24 cellular contexts compared by ENCODE assay signal in the genomic region with DNA sequence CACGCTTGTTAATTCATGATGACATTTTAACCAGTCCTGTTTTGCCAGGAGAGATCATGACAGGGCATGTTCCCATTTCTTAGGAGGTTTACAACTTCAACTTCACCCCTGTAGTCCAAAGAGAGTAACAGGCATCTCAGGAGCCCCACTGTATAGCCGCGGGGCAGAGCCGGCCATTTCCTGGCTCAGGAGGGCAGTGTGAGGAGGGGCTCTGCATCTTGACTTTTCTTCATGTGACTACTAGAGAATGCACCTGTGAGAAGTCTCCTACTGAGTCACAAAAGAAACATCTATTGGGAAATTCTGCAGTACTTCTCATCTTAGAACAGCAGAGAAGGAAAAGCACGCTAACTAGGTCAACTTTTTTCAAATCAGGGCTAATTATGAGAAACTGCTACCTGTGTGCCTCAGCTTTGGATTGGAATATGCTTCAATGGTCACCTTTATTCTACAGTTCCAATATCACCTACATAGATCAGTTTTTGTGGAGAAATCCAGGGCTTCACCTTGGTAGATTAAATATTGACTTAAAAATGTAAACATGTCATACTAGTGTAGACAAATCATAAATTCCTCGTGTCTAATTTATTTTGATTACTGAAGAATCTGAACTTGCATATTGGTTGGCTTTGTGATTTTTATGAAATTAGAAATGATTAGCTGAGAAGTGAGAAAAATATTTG. TPM values are rescaled to one million over a fixed set of nuclear protein-coding genes. Genes with fewer than 3 reads are reported as not detected.
DNase-seq lines count a peak whose midpoint lies in the region; ATAC-seq and TF ChIP-seq lines count a peak whose summit lies in the region.
"Had no signal": no experiment of that assay in that cellular context is flagged by ENCODE, and none has a peak within 500 bp of the region (broad histone marks: within the 10 kb centered on the region; RNA-seq: fewer than 3 reads in every experiment).

No MANE protein-coding gene starts in this region.

- TF ChIP-seq CTCF in DND-41 (IDR thresholded peaks at IDR 0.05; ENCODE audit: borderline replicate concordance, extremely low read depth, low read length, poor library complexity, severe bottlenecking) (no peak), endodermal cell (conservative IDR thresholded peaks at IDR 0.05) (no peak)

- H3K27me3 Mint-ChIP-seq in endodermal cell (ENCODE audit: insufficient read depth) = no peaks in the 10 kb centered on the region

- H3K9ac ChIP-seq in DND-41 (ENCODE audit: low read depth, low read length) (no peak overlapping the region), NT2/D1 (ENCODE audit: insufficient read length, low read depth) (no peak overlapping the region), endodermal cell (ENCODE audit: extremely low read depth, low read length, poor library complexity, severe bottlenecking) (no peak overlapping the region)

- H3K79me2 ChIP-seq in DND-41 (ENCODE audit: insufficient read depth, low read length) = no peaks in the 10 kb centered on the region

- no peaks in the 10 kb centered on the region for H3K27me3 ChIP-seq in DND-41 (ENCODE audit: insufficient read depth, low read length, poor library complexity)
- H3K27me3 ChIP-seq in NT2/D1 (ENCODE audit: insufficient read depth, insufficient read length) = no peaks in the 10 kb centered on the region
- no peaks in the 10 kb centered on the region for H3K27me3 ChIP-seq in endodermal cell (ENCODE audit: control insufficient read depth, insufficient read depth, low read length, poor library complexity, severe bottlenecking)
- H3K27me3 ChIP-seq: right atrium auricular region had no signal

- H3K27ac ChIP-seq in DND-41 (ENCODE audit: low read length) = no peak overlapping the region
- H3K27ac ChIP-seq in endodermal cell (ENCODE audit: low read depth, low read length) = no peak overlapping the region
- H3K27ac ChIP-seq: colonic mucosa, right atrium auricular region had no signal

- no peak overlapping the region for H3K27ac Mint-ChIP-seq in endodermal cell
- H3K27ac Mint-ChIP-seq: activated CD4-positive, alpha-beta T cell treated with anti-CD3 and anti-CD28 coated beads for 36 hours; activated CD8-positive, alpha-beta memory T cell treated with anti-CD3 and anti-CD28 coated beads, Interleukin-2, amount 10 ng/mL, durations not matched to agents 7 days and 5 days; activated naive CD8-positive, alpha-beta T cell treated with anti-CD3 and anti-CD28 coated beads for 36 hours; CD4-positive, CD25-positive, alpha-beta regulatory T cell had no signal

- no peaks in the 10 kb centered on the region for H4K20me1 ChIP-seq in DND-41 (ENCODE audit: insufficient read depth, low read length)

- H3K4me3 Mint-ChIP-seq in endodermal cell = no peak overlapping the region
- H3K4me3 Mint-ChIP-seq: activated CD4-positive, alpha-beta T cell treated with anti-CD3 and anti-CD28 coated beads for 36 hours; activated CD8-positive, alpha-beta memory T cell treated with anti-CD3 and anti-CD28 coated beads, Interleukin-2, amount 10 ng/mL, durations not matched to agents 7 days and 5 days; activated naive CD8-positive, alpha-beta T cell treated with anti-CD3 and anti-CD28 coated beads for 36 hours; CD4-positive, CD25-positive, alpha-beta regulatory T cell had no signal

- TF ChIP-seq POLR2A in erythroblast (IDR thresholded peaks at IDR 0.05; ENCODE audit: low read length) = no peak

- WGBS in endodermal cell (ENCODE audit: insufficient coverage in 1 of 2, insufficient read length in 1 of 2), 2 experiments = 66 to 76% methylated on average over 5 to 6 of the region's 6 CpGs

- H3K36me3 ChIP-seq in DND-41 (ENCODE audit: insufficient read depth, low read length) = no peaks in the 10 kb centered on the region
- no peaks in the 10 kb centered on the region for H3K36me3 ChIP-seq in NT2/D1 (ENCODE audit: insufficient read depth, insufficient read length, low read length)
- H3K36me3 ChIP-seq in endodermal cell (ENCODE audit: control insufficient read depth, insufficient read depth, low read length) = no peaks in the 10 kb centered on the region
- H3K36me3 ChIP-seq: colonic mucosa, right atrium auricular region had no signal

- 0 out of 3 replicates have a peak, but pooled peaks have one; percentile 33 for ATAC-seq in DND-41 (ENCODE audit: insufficient read depth, low read depth)
- ATAC-seq: activated CD4-positive, alpha-beta T cell treated with anti-CD3 and anti-CD28 coated beads for 36 hours; activated CD8-positive, alpha-beta memory T cell treated with anti-CD3 and anti-CD28 coated beads, Interleukin-2, amount 10 ng/mL, durations not matched to agents 7 days and 5 days; left ventricle myocardium superior; Panc1 had no signal

- H3K9me3 ChIP-seq in DND-41 (ENCODE audit: insufficient read depth, low read length, severe bottlenecking) (no peaks in the 10 kb centered on the region), NT2/D1 (ENCODE audit: insufficient read depth, low read length) (no peaks in the 10 kb centered on the region; the same call in 1 of the 2 replicates), endodermal cell (ENCODE audit: control insufficient read depth, low read length) (no peaks in the 10 kb centered on the region)
- H3K9me3 ChIP-seq: colonic mucosa, right atrium auricular region had no signal

- H2AFZ ChIP-seq in DND-41 (ENCODE audit: low read depth, low read length) = no peak overlapping the region

- peaks cover 9% of the 10 kb centered on the region for H3K9me3 Mint-ChIP-seq in endodermal cell

- no peaks in the 10 kb centered on the region for H3K36me3 Mint-ChIP-seq in endodermal cell (ENCODE audit: low read depth)
- H3K36me3 Mint-ChIP-seq: activated CD8-positive, alpha-beta memory T cell treated with anti-CD3 and anti-CD28 coated beads, Interleukin-2, amount 10 ng/mL, durations not matched to agents 7 days and 5 days; CD4-positive, CD25-positive, alpha-beta regulatory T cell had no signal

- DNase-seq in DND-41 = no peak
- DNase-seq in NT2/D1 (ENCODE audit: low read depth, low spot score) = peak; percentile 11
- DNase-seq in endodermal cell = peak; percentile 72
- DNase-seq in left kidney (ENCODE audit: low read depth, low spot score) = peak; percentile 54
- DNase-seq in RKO (ENCODE audit: low spot score) = no peak
- no peak for DNase-seq in NCI-H2196 treated with DMSO at 0.1 percent for 48 hours (lab: John Stamatoyannopoulos, UW; ENCODE audit: unreplicated experiment)
- no peak for DNase-seq in erythroblast (lab: John Stamatoyannopoulos, UW)
- no peak for DNase-seq in glomerular visceral epithelial cell (ENCODE audit: extremely low spot score)
- DNase-seq: activated CD4-positive, alpha-beta T cell treated with anti-CD3 and anti-CD28 coated beads for 36 hours; activated CD8-positive, alpha-beta memory T cell treated with anti-CD3 and anti-CD28 coated beads, Interleukin-2, amount 10 ng/mL, durations not matched to agents 7 days and 5 days; activated naive CD8-positive, alpha-beta T cell treated with anti-CD3 and anti-CD28 coated beads for 36 hours; CD4-positive, CD25-positive, alpha-beta regulatory T cell; colonic mucosa; DMS79; hypothalamus; Kasumi-1; left ventricle myocardium superior; NCI-H1105 treated with DMSO at 0.1 percent for 48 hours; NCI-H526 treated with DMSO at 0.1 percent for 48 hours; nucleus accumbens had no signal

- H3K4me1 Mint-ChIP-seq in endodermal cell = peaks cover 4% of the 10 kb centered on the region
- H3K4me1 Mint-ChIP-seq: activated CD4-positive, alpha-beta T cell treated with anti-CD3 and anti-CD28 coated beads for 36 hours; activated CD8-positive, alpha-beta memory T cell treated with anti-CD3 and anti-CD28 coated beads, Interleukin-2, amount 10 ng/mL, durations not matched to agents 7 days and 5 days; activated naive CD8-positive, alpha-beta T cell treated with anti-CD3 and anti-CD28 coated beads for 36 hours; CD4-positive, CD25-positive, alpha-beta regulatory T cell had no signal

- H3K4me1 ChIP-seq in DND-41 (ENCODE audit: insufficient read depth, low read length) = peaks cover 4% of the 10 kb centered on the region; the same call in 1 of the 2 replicates
- no peaks in the 10 kb centered on the region for H3K4me1 ChIP-seq in NT2/D1 (ENCODE audit: insufficient read depth, insufficient read length)
- H3K4me1 ChIP-seq in endodermal cell (ENCODE audit: control insufficient read depth, insufficient read depth, low read length) = no peaks in the 10 kb centered on the region
- H3K4me1 ChIP-seq: colonic mucosa, right atrium auricular region had no signal

- no peak overlapping the region for H3K4me3 ChIP-seq in DND-41 (ENCODE audit: low read depth in 1 of 2, low read length in 2 of 2)
- H3K4me3 ChIP-seq in NT2/D1 (ENCODE audit: insufficient read length, low read depth) = no peak overlapping the region
- H3K4me3 ChIP-seq in endodermal cell (ENCODE audit: low read length) = no peak overlapping the region
- H3K4me3 ChIP-seq: colonic mucosa, right atrium auricular region had no signal

- no peak overlapping the region for H3K4me2 ChIP-seq in DND-41 (ENCODE audit: insufficient read depth, low read length)

RNA-seq across cellular contexts. Expression of a gene that starts 28.6 kb away (rescaled TPM):
- total RNA-seq in endodermal cell = under 1 TPM; 0.07 to 0.31 TPM
- 0.11 TPM for polyA plus RNA-seq in endodermal cell (2013, experiment 1 of 2)
- 0.21 TPM for polyA plus RNA-seq in endodermal cell (2013, experiment 2 of 2)
- total RNA-seq: activated CD4-positive, alpha-beta T cell treated with anti-CD3 and anti-CD28 coated beads for 36 hours; activated naive CD8-positive, alpha-beta T cell treated with anti-CD3 and anti-CD28 coated beads for 36 hours; fibroblast of villous mesenchyme; left ventricle myocardium superior; right atrium auricular region had no signal
- polyA plus RNA-seq: AG04450 had no signal

Comparison
In these comparisons a context has a peak if more than half of its experiments do, and no peak if none do; other contexts are left out.
1. DNase-seq: peak in NT2/D1 (single experiment), endodermal cell (single experiment) and left kidney (single experiment); none in DND-41 (single experiment), RKO (single experiment), NCI-H2196 treated with DMSO at 0.1 percent for 48 hours (single experiment), erythroblast (0 of 2) and glomerular visceral epithelial cell (single experiment).